Comparison of ENCODE assay signal across 1 cellular context in genomic region chr3:49007068-49007770, GRCh38.
TF ChIP-seq lines count a peak whose summit lies in the region.

WDR6 (plus strand) TSS chr3:49007391; CDS start chr3:49007432, 41 bp downstream.

TF ChIP-seq in liver, 16 proteins besides CTCF, POLR2A, EP300 and RAD21 (continued from another document):
- TF ChIP-seq, protein P1, sequence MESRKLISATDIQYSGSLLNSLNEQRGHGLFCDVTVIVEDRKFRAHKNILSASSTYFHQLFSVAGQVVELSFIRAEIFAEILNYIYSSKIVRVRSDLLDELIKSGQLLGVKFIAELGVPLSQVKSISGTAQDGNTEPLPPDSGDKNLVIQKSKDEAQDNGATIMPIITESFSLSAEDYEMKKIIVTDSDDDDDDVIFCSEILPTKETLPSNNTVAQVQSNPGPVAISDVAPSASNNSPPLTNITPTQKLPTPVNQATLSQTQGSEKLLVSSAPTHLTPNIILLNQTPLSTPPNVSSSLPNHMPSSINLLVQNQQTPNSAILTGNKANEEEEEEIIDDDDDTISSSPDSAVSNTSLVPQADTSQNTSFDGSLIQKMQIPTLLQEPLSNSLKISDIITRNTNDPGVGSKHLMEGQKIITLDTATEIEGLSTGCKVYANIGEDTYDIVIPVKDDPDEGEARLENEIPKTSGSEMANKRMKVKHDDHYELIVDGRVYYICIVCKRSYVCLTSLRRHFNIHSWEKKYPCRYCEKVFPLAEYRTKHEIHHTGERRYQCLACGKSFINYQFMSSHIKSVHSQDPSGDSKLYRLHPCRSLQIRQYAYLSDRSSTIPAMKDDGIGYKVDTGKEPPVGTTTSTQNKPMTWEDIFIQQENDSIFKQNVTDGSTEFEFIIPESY (IDR thresholded peaks at IDR 0.05): peak; percentile 99
- peak in 1 of 2 donors; percentile 30 for TF ChIP-seq GABPA (IDR thresholded peaks at IDR 0.05 in 1 of 2, conservative IDR thresholded peaks at IDR 0.05 in 1 of 2)
- TF ChIP-seq HNF4G (IDR thresholded peaks at IDR 0.05): no peak
- TF ChIP-seq YY1 (IDR thresholded peaks at IDR 0.05): peak; percentile 82
